1 cellular context compared by ENCODE assay signal in the genomic region with DNA sequence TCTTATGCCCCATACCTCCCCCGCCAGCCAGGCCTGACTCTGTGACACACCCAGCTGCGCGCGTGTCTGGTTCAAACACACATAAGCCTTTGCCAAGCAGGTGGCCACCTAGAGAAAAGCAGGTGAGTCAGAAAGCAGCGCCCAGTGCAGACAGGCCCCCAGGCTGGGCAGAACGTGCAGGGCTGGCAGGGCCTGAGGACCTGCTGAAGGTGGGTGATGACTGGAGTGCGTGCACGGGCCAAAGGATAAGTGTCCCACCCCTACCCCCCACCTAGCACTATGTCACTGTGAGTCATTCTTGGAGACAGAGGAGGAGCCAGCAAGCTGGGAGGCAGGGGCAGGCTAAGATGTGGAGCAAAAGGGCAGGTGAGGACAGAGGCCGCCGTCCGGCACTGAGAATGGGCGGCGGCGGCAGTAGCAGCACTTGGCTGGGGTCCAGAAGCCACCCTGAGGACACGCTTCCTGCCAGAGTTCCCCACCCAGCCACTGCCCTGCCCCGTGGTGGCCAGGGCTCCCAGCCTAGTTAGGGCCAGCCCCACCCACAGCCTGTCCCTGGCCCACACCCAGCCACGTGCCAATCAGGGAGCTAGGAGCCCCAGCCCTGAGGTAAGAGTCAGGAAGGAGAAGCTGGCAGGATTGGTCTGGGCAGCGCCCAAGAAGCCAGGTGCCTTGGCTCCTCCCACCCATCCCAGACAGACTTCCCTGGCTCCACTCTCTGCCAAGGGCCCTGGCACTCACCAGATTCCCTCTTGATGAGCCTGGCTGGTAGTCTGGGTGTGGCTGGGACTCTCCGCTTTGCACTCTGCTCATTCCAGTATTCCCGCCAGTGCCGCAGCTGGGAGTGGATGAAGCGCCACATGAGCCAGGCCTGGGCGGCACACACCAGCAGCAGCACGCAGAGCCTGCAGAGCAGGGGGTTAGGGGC.
TF ChIP-seq lines count a peak whose summit lies in the region.

No MANE protein-coding gene starts in this region.

TF ChIP-seq in HepG2, 621 proteins besides CTCF, POLR2A, EP300 and RAD21 (continued from another document and continues in another):
- TF ChIP-seq, protein P1, sequence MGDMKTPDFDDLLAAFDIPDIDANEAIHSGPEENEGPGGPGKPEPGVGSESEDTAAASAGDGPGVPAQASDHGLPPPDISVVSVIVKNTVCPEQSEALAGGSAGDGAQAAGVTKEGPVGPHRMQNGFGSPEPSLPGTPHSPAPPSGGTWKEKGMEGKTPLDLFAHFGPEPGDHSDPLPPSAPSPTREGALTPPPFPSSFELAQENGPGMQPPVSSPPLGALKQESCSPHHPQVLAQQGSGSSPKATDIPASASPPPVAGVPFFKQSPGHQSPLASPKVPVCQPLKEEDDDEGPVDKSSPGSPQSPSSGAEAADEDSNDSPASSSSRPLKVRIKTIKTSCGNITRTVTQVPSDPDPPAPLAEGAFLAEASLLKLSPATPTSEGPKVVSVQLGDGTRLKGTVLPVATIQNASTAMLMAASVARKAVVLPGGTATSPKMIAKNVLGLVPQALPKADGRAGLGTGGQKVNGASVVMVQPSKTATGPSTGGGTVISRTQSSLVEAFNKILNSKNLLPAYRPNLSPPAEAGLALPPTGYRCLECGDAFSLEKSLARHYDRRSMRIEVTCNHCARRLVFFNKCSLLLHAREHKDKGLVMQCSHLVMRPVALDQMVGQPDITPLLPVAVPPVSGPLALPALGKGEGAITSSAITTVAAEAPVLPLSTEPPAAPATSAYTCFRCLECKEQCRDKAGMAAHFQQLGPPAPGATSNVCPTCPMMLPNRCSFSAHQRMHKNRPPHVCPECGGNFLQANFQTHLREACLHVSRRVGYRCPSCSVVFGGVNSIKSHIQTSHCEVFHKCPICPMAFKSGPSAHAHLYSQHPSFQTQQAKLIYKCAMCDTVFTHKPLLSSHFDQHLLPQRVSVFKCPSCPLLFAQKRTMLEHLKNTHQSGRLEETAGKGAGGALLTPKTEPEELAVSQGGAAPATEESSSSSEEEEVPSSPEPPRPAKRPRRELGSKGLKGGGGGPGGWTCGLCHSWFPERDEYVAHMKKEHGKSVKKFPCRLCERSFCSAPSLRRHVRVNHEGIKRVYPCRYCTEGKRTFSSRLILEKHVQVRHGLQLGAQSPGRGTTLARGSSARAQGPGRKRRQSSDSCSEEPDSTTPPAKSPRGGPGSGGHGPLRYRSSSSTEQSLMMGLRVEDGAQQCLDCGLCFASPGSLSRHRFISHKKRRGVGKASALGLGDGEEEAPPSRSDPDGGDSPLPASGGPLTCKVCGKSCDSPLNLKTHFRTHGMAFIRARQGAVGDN (CRISPR knock-in tag; IDR thresholded peaks at IDR 0.05): peak; percentile 45; the same call in 1 of the 2 replicates
- TF ChIP-seq NRL (CRISPR knock-in tag; IDR thresholded peaks at IDR 0.05; ENCODE audit: borderline replicate concordance) (0 out of 2 replicates have a peak, but pooled peaks have one; percentile 10), MAF1 (CRISPR knock-in tag; IDR thresholded peaks at IDR 0.05; ENCODE audit: borderline replicate concordance) (no peak), FOXM1 (CRISPR knock-in tag; IDR thresholded peaks at IDR 0.05) (no peak), ZBTB34 (CRISPR knock-in tag; IDR thresholded peaks at IDR 0.05) (no peak), MTA1 (CRISPR knock-in tag; IDR thresholded peaks at IDR 0.05; ENCODE audit: borderline replicate concordance) (no peak), E2F1 (CRISPR knock-in tag; IDR thresholded peaks at IDR 0.05) (no peak), PLRG1 (conservative IDR thresholded peaks at IDR 0.05) (no peak), HOMEZ (CRISPR knock-in tag; IDR thresholded peaks at IDR 0.05; ENCODE audit: low read depth) (no peak), NCOA5 (CRISPR knock-in tag; IDR thresholded peaks at IDR 0.05) (no peak), RCOR2 (CRISPR knock-in tag; IDR thresholded peaks at IDR 0.05) (no peak), SNAPC4 (CRISPR knock-in tag; IDR thresholded peaks at IDR 0.05) (no peak), GLMP (CRISPR knock-in tag; IDR thresholded peaks at IDR 0.05; ENCODE audit: borderline replicate concordance) (no peak), ZNF33B (CRISPR knock-in tag; IDR thresholded peaks at IDR 0.05) (no peak), ONECUT2 (CRISPR knock-in tag; IDR thresholded peaks at IDR 0.05) (no peak), RXRA (CRISPR knock-in tag; IDR thresholded peaks at IDR 0.05) (peak; percentile 46; the same call in 1 of the 2 replicates), ZSCAN12 (CRISPR knock-in tag; IDR thresholded peaks at IDR 0.05) (no peak), GZF1 (CRISPR knock-in tag; IDR thresholded peaks at IDR 0.05) (no peak), ZNF768 (CRISPR knock-in tag; IDR thresholded peaks at IDR 0.05) (0 out of 2 replicates have a peak, but pooled peaks have one; percentile 6), ZNF501 (CRISPR knock-in tag; IDR thresholded peaks at IDR 0.05) (no peak)
- TF ChIP-seq, protein P2, sequence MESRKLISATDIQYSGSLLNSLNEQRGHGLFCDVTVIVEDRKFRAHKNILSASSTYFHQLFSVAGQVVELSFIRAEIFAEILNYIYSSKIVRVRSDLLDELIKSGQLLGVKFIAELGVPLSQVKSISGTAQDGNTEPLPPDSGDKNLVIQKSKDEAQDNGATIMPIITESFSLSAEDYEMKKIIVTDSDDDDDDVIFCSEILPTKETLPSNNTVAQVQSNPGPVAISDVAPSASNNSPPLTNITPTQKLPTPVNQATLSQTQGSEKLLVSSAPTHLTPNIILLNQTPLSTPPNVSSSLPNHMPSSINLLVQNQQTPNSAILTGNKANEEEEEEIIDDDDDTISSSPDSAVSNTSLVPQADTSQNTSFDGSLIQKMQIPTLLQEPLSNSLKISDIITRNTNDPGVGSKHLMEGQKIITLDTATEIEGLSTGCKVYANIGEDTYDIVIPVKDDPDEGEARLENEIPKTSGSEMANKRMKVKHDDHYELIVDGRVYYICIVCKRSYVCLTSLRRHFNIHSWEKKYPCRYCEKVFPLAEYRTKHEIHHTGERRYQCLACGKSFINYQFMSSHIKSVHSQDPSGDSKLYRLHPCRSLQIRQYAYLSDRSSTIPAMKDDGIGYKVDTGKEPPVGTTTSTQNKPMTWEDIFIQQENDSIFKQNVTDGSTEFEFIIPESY (CRISPR knock-in tag; IDR thresholded peaks at IDR 0.05): peak; percentile 90
- TF ChIP-seq, protein P3, sequence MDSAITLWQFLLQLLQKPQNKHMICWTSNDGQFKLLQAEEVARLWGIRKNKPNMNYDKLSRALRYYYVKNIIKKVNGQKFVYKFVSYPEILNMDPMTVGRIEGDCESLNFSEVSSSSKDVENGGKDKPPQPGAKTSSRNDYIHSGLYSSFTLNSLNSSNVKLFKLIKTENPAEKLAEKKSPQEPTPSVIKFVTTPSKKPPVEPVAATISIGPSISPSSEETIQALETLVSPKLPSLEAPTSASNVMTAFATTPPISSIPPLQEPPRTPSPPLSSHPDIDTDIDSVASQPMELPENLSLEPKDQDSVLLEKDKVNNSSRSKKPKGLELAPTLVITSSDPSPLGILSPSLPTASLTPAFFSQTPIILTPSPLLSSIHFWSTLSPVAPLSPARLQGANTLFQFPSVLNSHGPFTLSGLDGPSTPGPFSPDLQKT (CRISPR knock-in tag; IDR thresholded peaks at IDR 0.05; ENCODE audit: borderline replicate concordance): no peak
- TF ChIP-seq, protein P4, sequence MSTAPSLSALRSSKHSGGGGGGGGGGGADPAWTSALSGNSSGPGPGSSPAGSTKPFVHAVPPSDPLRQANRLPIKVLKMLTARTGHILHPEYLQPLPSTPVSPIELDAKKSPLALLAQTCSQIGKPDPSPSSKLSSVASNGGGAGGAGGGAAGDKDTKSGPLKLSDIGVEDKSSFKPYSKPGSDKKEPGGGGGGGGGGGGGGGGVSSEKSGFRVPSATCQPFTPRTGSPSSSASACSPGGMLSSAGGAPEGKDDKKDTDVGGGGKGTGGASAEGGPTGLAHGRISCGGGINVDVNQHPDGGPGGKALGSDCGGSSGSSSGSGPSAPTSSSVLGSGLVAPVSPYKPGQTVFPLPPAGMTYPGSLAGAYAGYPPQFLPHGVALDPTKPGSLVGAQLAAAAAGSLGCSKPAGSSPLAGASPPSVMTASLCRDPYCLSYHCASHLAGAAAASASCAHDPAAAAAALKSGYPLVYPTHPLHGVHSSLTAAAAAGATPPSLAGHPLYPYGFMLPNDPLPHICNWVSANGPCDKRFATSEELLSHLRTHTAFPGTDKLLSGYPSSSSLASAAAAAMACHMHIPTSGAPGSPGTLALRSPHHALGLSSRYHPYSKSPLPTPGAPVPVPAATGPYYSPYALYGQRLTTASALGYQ (CRISPR knock-in tag; IDR thresholded peaks at IDR 0.05): no peak
